ENCODE assay signal across 1 cellular context in genomic region chr9:72979405-72980100, GRCh38.
TF ChIP-seq lines count a peak whose summit lies in the region.

No MANE protein-coding gene starts in this region.

TF ChIP-seq in K562, 482 proteins besides CTCF, POLR2A, EP300 and RAD21 (continued from another document):
- no peak for TF ChIP-seq SLC30A9 (CRISPR knock-in tag; IDR thresholded peaks at IDR 0.05)
- no peak for TF ChIP-seq NR2C2 (CRISPR knock-in tag; IDR thresholded peaks at IDR 0.05)
- no peak for TF ChIP-seq NR2C2 (tag; IDR thresholded peaks at IDR 0.05)
- no peak for TF ChIP-seq NFYB (IDR thresholded peaks at IDR 0.05; ENCODE audit: extremely low read depth, insufficient read length)
- no peak for TF ChIP-seq EGR1 (conservative IDR thresholded peaks at IDR 0.05)
- TF ChIP-seq HLTF (IDR thresholded peaks at IDR 0.05), result no peak
- TF ChIP-seq ZNF184 (CRISPR knock-in tag; IDR thresholded peaks at IDR 0.05), result no peak
- no peak for TF ChIP-seq PCBP1 (IDR thresholded peaks at IDR 0.05; ENCODE audit: low read depth, low read length, poor library complexity, severe bottlenecking)
- TF ChIP-seq KDM5B (IDR thresholded peaks at IDR 0.05; ENCODE audit: insufficient replicate concordance, low read depth, low read length), result no peak
- no peak for TF ChIP-seq ZBTB2 (IDR thresholded peaks at IDR 0.05)
- TF ChIP-seq ZNF212 (CRISPR knock-in tag; IDR thresholded peaks at IDR 0.05), result no peak
- no peak for TF ChIP-seq EHMT2 (IDR thresholded peaks at IDR 0.05)
- TF ChIP-seq NFE2 (IDR thresholded peaks at IDR 0.05; ENCODE audit: low read depth), result peak; percentile 39; the same call in 1 of the 2 replicates
- no peak for TF ChIP-seq GTF3C2 (IDR thresholded peaks at IDR 0.05; ENCODE audit: borderline replicate concordance, extremely low read depth, insufficient read length)
- no peak for TF ChIP-seq NFIC (IDR thresholded peaks at IDR 0.05)
- TF ChIP-seq GABPB2 (CRISPR knock-in tag; conservative IDR thresholded peaks at IDR 0.05), result no peak
- TF ChIP-seq BACH1 (tag; IDR thresholded peaks at IDR 0.05), result no peak
- peak; percentile 49; the same call in 1 of the 2 replicates for TF ChIP-seq MAFG (tag; conservative IDR thresholded peaks at IDR 0.05)
- no peak for TF ChIP-seq HDAC6 (IDR thresholded peaks at IDR 0.05; ENCODE audit: low read depth, low read length)
- TF ChIP-seq MAFF (IDR thresholded peaks at IDR 0.05; ENCODE audit: low read length), result 0 out of 2 replicates have a peak, but pooled peaks have one; percentile 28
- no peak for TF ChIP-seq C11orf30 (IDR thresholded peaks at IDR 0.05; ENCODE audit: low read depth)
- TF ChIP-seq NFE2L1 (tag; IDR thresholded peaks at IDR 0.05; ENCODE audit: borderline replicate concordance, low read depth), result 0 out of 2 replicates have a peak, but pooled peaks have one; percentile 12
- no peak for TF ChIP-seq ZNF316 (IDR thresholded peaks at IDR 0.05)
- no peak for TF ChIP-seq ETV1 (tag; conservative IDR thresholded peaks at IDR 0.05; ENCODE audit: low read depth)
- TF ChIP-seq, protein P1, sequence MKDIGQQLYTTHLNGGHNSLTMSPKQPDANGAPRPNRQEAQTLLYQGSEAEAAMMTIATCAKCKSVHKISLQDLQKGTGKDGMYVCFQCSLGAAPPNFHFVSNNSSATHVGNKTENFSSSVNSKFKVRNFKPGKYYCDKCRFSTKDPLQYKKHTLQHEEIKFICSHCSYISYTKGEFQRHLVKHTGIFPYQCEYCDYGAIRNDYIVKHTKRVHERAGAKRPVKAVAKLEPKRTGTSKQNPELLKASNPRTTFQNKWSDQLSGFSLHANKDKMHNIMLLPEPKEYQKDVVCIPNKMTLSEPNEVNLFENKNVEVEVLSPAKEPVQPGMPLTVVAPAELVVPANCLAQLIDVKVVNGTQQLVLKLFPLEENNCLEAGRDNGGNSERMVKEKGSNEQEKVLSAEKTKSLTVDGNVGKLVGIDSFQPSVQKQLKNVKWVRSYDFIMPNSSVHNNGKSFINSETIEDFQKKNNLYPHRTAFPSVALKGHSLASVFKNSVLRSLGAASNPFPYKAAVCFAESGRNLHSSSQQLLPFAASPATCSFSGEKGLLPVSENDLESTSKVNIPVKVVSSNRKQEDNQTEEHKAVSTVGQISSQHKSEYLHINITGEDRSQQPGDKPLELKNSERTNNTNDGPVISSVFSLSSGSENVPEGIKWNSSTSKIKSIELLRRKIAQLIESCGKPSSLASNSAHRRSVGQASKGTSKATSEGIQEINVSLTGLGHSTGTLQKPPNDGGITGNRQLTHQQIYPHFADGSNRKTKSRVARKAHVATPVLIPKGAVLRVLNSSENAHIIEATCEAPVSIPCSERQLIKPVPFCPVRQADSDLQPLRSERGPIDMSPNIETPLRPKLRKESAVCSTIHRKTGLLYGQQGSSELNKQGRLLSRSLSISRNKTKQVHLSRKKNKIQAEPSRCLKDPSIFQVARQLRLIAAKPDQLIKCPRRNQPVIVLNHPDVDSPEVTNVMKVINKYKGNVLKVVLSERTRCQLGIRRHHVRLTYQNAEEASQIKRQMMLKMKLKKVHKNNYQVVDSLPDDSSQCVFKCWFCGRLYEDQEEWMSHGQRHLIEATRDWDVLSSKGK (CRISPR knock-in tag; IDR thresholded peaks at IDR 0.05), result no peak
- TF ChIP-seq KDM1A (IDR thresholded peaks at IDR 0.05), result no peak
- TF ChIP-seq PKNOX1 (IDR thresholded peaks at IDR 0.05), result no peak
- no peak for TF ChIP-seq ZNF124 (CRISPR knock-in tag; IDR thresholded peaks at IDR 0.05)
- TF ChIP-seq PML (IDR thresholded peaks at IDR 0.05; ENCODE audit: low read length), result no peak
- no peak for TF ChIP-seq ZNF79 (CRISPR knock-in tag; IDR thresholded peaks at IDR 0.05; ENCODE audit: low read depth)
